In genomic region chr4:76723373-76723772, GRCh38 we compare ENCODE assay signal across 12 cellular contexts.
A peak's percentile ranks its signal among the peaks of the same experiment; 100 is the strongest.
DNase-seq lines count a peak whose midpoint lies in the region; ATAC-seq, FAIRE-seq and TF ChIP-seq lines count a peak whose summit lies in the region.
"Had no signal": no experiment of that assay in that cellular context is flagged by ENCODE, and none has a peak within 500 bp of the region (broad histone marks: within the 10 kb centered on the region; RNA-seq: fewer than 3 reads in every experiment).

No MANE protein-coding gene starts in this region.

- intact Hi-C loops in right lobe of liver (cut with DNase I), result no loop called here
- intact Hi-C loops in HepG2 (cut with micrococcal nuclease; ENCODE audit: unreplicated experiment), result no loop called here

- no peak for ATAC-seq in right lobe of liver
- ATAC-seq in HepG2, result no peak
- no peak for ATAC-seq in gastroesophageal sphincter

- no TSS peak for BruUV-seq in HepG2 (replicated peaks; lab: Mats Ljungman, UMichigan)

- CTCF ChIA-PET in HepG2 (lab: Yijun Ruan, JAX; ENCODE audit: low intra/inter-chr PET ratio, low total read pairs), result no interaction called here

- peak overlapping the region; percentile 3 to 33 (median 27) for H3K27ac ChIP-seq in right lobe of liver
- H3K27ac ChIP-seq in HepG2 (ENCODE audit: extremely low read length, insufficient read depth, low read length), result no peak overlapping the region
- H3K27ac ChIP-seq in gastroesophageal sphincter, result peak overlapping the region in 3 of 4 donors; percentile 21 to 58 (median 38)
- H3K27ac ChIP-seq: ovary had no signal

- no peaks in the 10 kb centered on the region for H3K36me3 ChIP-seq in right lobe of liver
- no peaks in the 10 kb centered on the region for H3K36me3 ChIP-seq in HepG2 (replicated peaks in 1 of 2; ENCODE audit: control insufficient read depth in 1 of 2, insufficient read depth in 2 of 2, low read length in 2 of 2)
- no peaks in the 10 kb centered on the region for H3K36me3 ChIP-seq in gastroesophageal sphincter
- H3K36me3 ChIP-seq: ovary had no signal

- H4K20me1 ChIP-seq in HepG2 (ENCODE audit: insufficient read depth, low read length), result no peaks in the 10 kb centered on the region

- H3K4me2 ChIP-seq in HepG2 (ENCODE audit: low read depth, low read length), result no peak overlapping the region

- H3K4me3 ChIP-seq in right lobe of liver (no peak overlapping the region), HepG2 (replicated peaks in 1 of 3; ENCODE audit: insufficient read depth in 1 of 3, low read depth in 2 of 3, low read length in 3 of 3) (no peak overlapping the region), gastroesophageal sphincter (no peak overlapping the region)
- H3K4me3 ChIP-seq: ovary had no signal

- FAIRE-seq in HepG2 (lab: Jason Lieb, UNC), result no peak

- H3K79me2 ChIP-seq in HepG2 (ENCODE audit: insufficient read depth, low read length), result no peaks in the 10 kb centered on the region

- TF ChIP-seq RAD21 in HepG2 (CRISPR knock-in tag; IDR thresholded peaks at IDR 0.05), result no peak

- peaks cover 0 to 34% (median 9%) of the 10 kb centered on the region in 4 donors for H3K4me1 ChIP-seq in right lobe of liver
- H3K4me1 ChIP-seq in HepG2 (ENCODE audit: insufficient read depth, low read length), result no peaks in the 10 kb centered on the region
- H3K4me1 ChIP-seq in gastroesophageal sphincter, result peaks cover 7 to 40% (median 9%) of the 10 kb centered on the region in 3 donors

- H2AFZ ChIP-seq in HepG2 (ENCODE audit: low read length), result no peak overlapping the region

- in situ Hi-C loops in HepG2 (cut with HindIII; ENCODE audit: extremely low pct_ligation_motif_present, low pct_unique_long_range_greater_than_20kb), result no loop called here

- DNase-seq in right lobe of liver (no peak), HepG2 (ENCODE audit: low spot score) (no peak), RPMI7951 (ENCODE audit: low read depth) (peak; percentile 38), NCI-H748 (lab: John Stamatoyannopoulos, UW; ENCODE audit: unreplicated experiment) (no peak), AG08396 (ENCODE audit: low spot score) (no peak), SHP77 treated with DMSO at 0.1 percent for 48 hours (lab: John Stamatoyannopoulos, UW) (no peak), GM03348 (ENCODE audit: low spot score) (no peak)
- DNase-seq: activated naive CD8-positive, alpha-beta T cell treated with anti-CD3 and anti-CD28 coated beads, Interleukin-2, amount 10 ng/mL, durations not matched to agents 7 days and 5 days; glutamatergic neuron; NCI-H1092 treated with DMSO at 0.1 percent for 48 hours; ovary had no signal

- H3K9me3 ChIP-seq in right lobe of liver (no peaks in the 10 kb centered on the region), HepG2 (ENCODE audit: low read length) (no peaks in the 10 kb centered on the region), gastroesophageal sphincter (no peaks in the 10 kb centered on the region)
- H3K9me3 ChIP-seq: ovary had no signal

- TF ChIP-seq POLR2A in right lobe of liver (IDR thresholded peaks at IDR 0.05) (no peak), HepG2 (IDR thresholded peaks at IDR 0.05; ENCODE audit: insufficient read depth in 1 of 2, low read depth in 2 of 2, low read length in 2 of 2) (no peak), gastroesophageal sphincter (IDR thresholded peaks at IDR 0.05) (no peak)

- POLR2A ChIA-PET in HepG2 (lab: Yijun Ruan, JAX), result no interaction called here

- TF ChIP-seq EP300 in HepG2 (IDR thresholded peaks at IDR 0.05; ENCODE audit: low read depth in 2 of 2, low read length in 2 of 2) (no peak), HepG2 (CRISPR knock-in tag; IDR thresholded peaks at IDR 0.05; ENCODE audit: borderline replicate concordance) (no peak), gastroesophageal sphincter (IDR thresholded peaks at IDR 0.05) (no peak)

- TF ChIP-seq CTCF in right lobe of liver (IDR thresholded peaks at IDR 0.05) (no peak), HepG2 (CRISPR knock-in tag; IDR thresholded peaks at IDR 0.05) (no peak), gastroesophageal sphincter (IDR thresholded peaks at IDR 0.05) (no peak)

- no peaks in the 10 kb centered on the region for H3K27me3 ChIP-seq in right lobe of liver
- no peaks in the 10 kb centered on the region; a peak in 1 of 5 replicates for H3K27me3 ChIP-seq in HepG2 (ENCODE audit: control insufficient read depth in 1 of 2, insufficient read depth in 2 of 2, low read length in 2 of 2)
- H3K27me3 ChIP-seq in gastroesophageal sphincter, result no peaks in the 10 kb centered on the region
- H3K27me3 ChIP-seq: ovary had no signal

- H3K9ac ChIP-seq in HepG2 (ENCODE audit: insufficient read depth, low read depth, low read length), result no peak overlapping the region

TF ChIP-seq in HepG2, 621 proteins besides CTCF, POLR2A, EP300 and RAD21:
- TF ChIP-seq ELF3 (CRISPR knock-in tag; IDR thresholded peaks at IDR 0.05) (no peak), HDAC6 (IDR thresholded peaks at IDR 0.05; ENCODE audit: low read depth, low read length) (no peak), ZNF781 (CRISPR knock-in tag; IDR thresholded peaks at IDR 0.05; ENCODE audit: borderline replicate concordance, not compliant biosample characterization) (no peak), NFRKB (IDR thresholded peaks at IDR 0.05) (no peak), ZBTB37 (CRISPR knock-in tag; IDR thresholded peaks at IDR 0.05) (no peak), ZNF251 (CRISPR knock-in tag; IDR thresholded peaks at IDR 0.05) (no peak)
- TF ChIP-seq, protein P1, sequence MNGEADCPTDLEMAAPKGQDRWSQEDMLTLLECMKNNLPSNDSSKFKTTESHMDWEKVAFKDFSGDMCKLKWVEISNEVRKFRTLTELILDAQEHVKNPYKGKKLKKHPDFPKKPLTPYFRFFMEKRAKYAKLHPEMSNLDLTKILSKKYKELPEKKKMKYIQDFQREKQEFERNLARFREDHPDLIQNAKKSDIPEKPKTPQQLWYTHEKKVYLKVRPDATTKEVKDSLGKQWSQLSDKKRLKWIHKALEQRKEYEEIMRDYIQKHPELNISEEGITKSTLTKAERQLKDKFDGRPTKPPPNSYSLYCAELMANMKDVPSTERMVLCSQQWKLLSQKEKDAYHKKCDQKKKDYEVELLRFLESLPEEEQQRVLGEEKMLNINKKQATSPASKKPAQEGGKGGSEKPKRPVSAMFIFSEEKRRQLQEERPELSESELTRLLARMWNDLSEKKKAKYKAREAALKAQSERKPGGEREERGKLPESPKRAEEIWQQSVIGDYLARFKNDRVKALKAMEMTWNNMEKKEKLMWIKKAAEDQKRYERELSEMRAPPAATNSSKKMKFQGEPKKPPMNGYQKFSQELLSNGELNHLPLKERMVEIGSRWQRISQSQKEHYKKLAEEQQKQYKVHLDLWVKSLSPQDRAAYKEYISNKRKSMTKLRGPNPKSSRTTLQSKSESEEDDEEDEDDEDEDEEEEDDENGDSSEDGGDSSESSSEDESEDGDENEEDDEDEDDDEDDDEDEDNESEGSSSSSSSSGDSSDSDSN (CRISPR knock-in tag; IDR thresholded peaks at IDR 0.05), result no peak
- TF ChIP-seq, protein P2, sequence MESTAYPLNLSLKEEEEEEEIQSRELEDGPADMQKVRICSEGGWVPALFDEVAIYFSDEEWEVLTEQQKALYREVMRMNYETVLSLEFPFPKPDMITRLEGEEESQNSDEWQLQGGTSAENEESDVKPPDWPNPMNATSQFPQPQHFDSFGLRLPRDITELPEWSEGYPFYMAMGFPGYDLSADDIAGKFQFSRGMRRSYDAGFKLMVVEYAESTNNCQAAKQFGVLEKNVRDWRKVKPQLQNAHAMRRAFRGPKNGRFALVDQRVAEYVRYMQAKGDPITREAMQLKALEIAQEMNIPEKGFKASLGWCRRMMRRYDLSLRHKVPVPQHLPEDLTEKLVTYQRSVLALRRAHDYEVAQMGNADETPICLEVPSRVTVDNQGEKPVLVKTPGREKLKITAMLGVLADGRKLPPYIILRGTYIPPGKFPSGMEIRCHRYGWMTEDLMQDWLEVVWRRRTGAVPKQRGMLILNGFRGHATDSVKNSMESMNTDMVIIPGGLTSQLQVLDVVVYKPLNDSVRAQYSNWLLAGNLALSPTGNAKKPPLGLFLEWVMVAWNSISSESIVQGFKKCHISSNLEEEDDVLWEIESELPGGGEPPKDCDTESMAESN (CRISPR knock-in tag; conservative IDR thresholded peaks at IDR 0.05), result no peak
TF ChIP-seq in HepG2: peak in this region for 0.
